ENCODE assay signal across 9 cellular contexts in genomic region chr9:114117996-114118830, GRCh38. TPM values are rescaled to one million over a fixed set of nuclear protein-coding genes. Genes with fewer than 3 reads are reported as not detected.
A peak's percentile ranks its signal among the peaks of the same experiment; 100 is the strongest.
DNase-seq lines count a peak whose midpoint lies in the region; TF ChIP-seq lines count a peak whose summit lies in the region.
"Had no signal": no experiment of that assay in that cellular context is flagged by ENCODE, and none has a peak within 500 bp of the region (broad histone marks: within the 10 kb centered on the region; RNA-seq: fewer than 3 reads in every experiment).

No MANE protein-coding gene starts in this region.

- intact Hi-C loops in spleen (cut with DNase I; ENCODE audit: low total_unique reads): no loop called here

- TF ChIP-seq CTCF in spleen (IDR thresholded peaks at IDR 0.05 in 8 of 11, conservative IDR thresholded peaks at IDR 0.05 in 3 of 11): no peak

- H3K4me1 ChIP-seq in spleen: no peaks in the 10 kb centered on the region

- H3K36me3 ChIP-seq in spleen: no peaks in the 10 kb centered on the region

- DNase-seq in HT-29 (ENCODE audit: low spot score) (peak; percentile 86), NCI-H748 (lab: John Stamatoyannopoulos, UW; ENCODE audit: unreplicated experiment) (peak; percentile 87), left kidney (ENCODE audit: low read depth, low spot score) (peak; percentile 77), spleen (peak; percentile 59), NOMO-1 treated with dmso at 0.1 percent for 144 hours (lab: John Stamatoyannopoulos, UW; ENCODE audit: unreplicated experiment) (no peak)
- no peak for DNase-seq in stimulated activated CD4-positive, alpha-beta T cell treated with anti-CD3 and anti-CD28 coated beads, Interleukin-2, amount 100 ng/mL, for 48 hours
- DNase-seq in stimulated activated CD8-positive, alpha-beta memory T cell treated with anti-CD3 and anti-CD28 coated beads, Interleukin-4, amount 100 ng/mL, for 48 hours: no peak

- no peak for TF ChIP-seq POLR2A in spleen (IDR thresholded peaks at IDR 0.05)

- 71 to 79% (median 76%) methylated on average over 20 to 21 of the region's 21 CpGs for WGBS in spleen, 5 donors

- H3K27ac ChIP-seq in spleen: no peak overlapping the region
- H3K27ac ChIP-seq: dorsolateral prefrontal cortex had no signal

- no peaks in the 10 kb centered on the region for H3K9me3 ChIP-seq in spleen

- H3K27me3 ChIP-seq in spleen (replicated peaks in 1 of 7): peaks cover 0 to 40% (median 0%) of the 10 kb centered on the region in 7 donors

- no peak overlapping the region for H3K4me3 ChIP-seq in spleen

RNA-seq across cellular contexts. Expression of gene KIF12, which starts 19.1 kb away (rescaled TPM):
- 36.4 and 41.0 TPM in 2 replicates for total RNA-seq in HT-29 (2014; rRNA removed; shearing (Covaris generic))
- 1 to 10 TPM in 2 of 7 donors, not detected in 5; 1.0 to 1.5 TPM for total RNA-seq in spleen
- polyA plus RNA-seq in spleen: under 1 TPM; 0.20 to 0.26 (median 0.23) TPM

RNA-seq across cellular contexts. Expression of gene COL27A1, which starts 37.1 kb away (rescaled TPM):
- total RNA-seq in HT-29 (2014; rRNA removed; shearing (Covaris generic)): 14.5 and 17.6 TPM in 2 replicates
- total RNA-seq in spleen: 10 to 100 TPM in 4 of 7 donors, 1 to 10 TPM in 3; 2.3 to 23.4 (median 10.4) TPM
- polyA plus RNA-seq in spleen: 1 to 10 TPM; 2.1 to 8.1 (median 3.0) TPM

RNA-seq across cellular contexts. Expression of gene AMBP, which starts 40.1 kb away (rescaled TPM):
- 3.0 and 4.4 TPM in 2 replicates for total RNA-seq in HT-29 (2014; rRNA removed; shearing (Covaris generic))
- total RNA-seq in spleen: 1 to 10 TPM in 1 of 7 donors, not detected in 6; 1.6 TPM
- under 1 TPM in 2 of 3 donors, not detected in 1; 0.09 to 0.12 TPM for polyA plus RNA-seq in spleen
- polyA plus RNA-seq: keratinocyte had no signal

Comparison
In these comparisons a context has a peak if more than half of its experiments do, and no peak if none do; other contexts are left out.
1. DNase-seq: peak in HT-29 (single experiment), NCI-H748 (single experiment), left kidney (single experiment) and spleen (single experiment); none in NOMO-1 treated with dmso at 0.1 percent for 144 hours (single experiment), stimulated activated CD4-positive, alpha-beta T cell treated with anti-CD3 and anti-CD28 coated beads, Interleukin-2, amount 100 ng/mL, for 48 hours (0 of 2) and stimulated activated CD8-positive, alpha-beta memory T cell treated with anti-CD3 and anti-CD28 coated beads, Interleukin-4, amount 100 ng/mL, for 48 hours (single experiment).
2. RNA of gene KIF12, which starts 19.1 kb away (total RNA-seq): 36.4 to 41.0 TPM in HT-29; 1.0 to 1.5 TPM in spleen; every median in the first group is over 10 times any median in the second.